Comparison of ENCODE assay signal across 19 cellular contexts in genomic region chr2:109193807-109194702, GRCh38.
A peak's percentile ranks its signal among the peaks of the same experiment; 100 is the strongest.
DNase-seq lines count a peak whose midpoint lies in the region; ATAC-seq and TF ChIP-seq lines count a peak whose summit lies in the region.
"Had no signal": no experiment of that assay in that cellular context is flagged by ENCODE, and none has a peak within 500 bp of the region (broad histone marks: within the 10 kb centered on the region; RNA-seq: fewer than 3 reads in every experiment).

No MANE protein-coding gene starts in this region.

- H2AFZ ChIP-seq in H9 (ENCODE audit: low read length) (no peak overlapping the region), neural progenitor cell (replicated peaks) (no peak overlapping the region), neuronal stem cell (ENCODE audit: low read length) (no peak overlapping the region)

- no peak overlapping the region for H3K27ac ChIP-seq in H9 (ENCODE audit: insufficient read length, low read depth, low read length)
- no peak overlapping the region for H3K27ac ChIP-seq in neural progenitor cell
- H3K27ac ChIP-seq in neuronal stem cell (replicated peaks; ENCODE audit: low read length) = no peak overlapping the region
- H3K27ac ChIP-seq: 22Rv1, adrenal gland, stomach had no signal

- H3K4ac ChIP-seq in H9 (ENCODE audit: low read depth, low read length) (no peak overlapping the region), neuronal stem cell (ENCODE audit: low read length) (no peak overlapping the region)

- H3K23me2 ChIP-seq in H9 (ENCODE audit: insufficient read length, low read depth, low read length, poor library complexity, severe bottlenecking) = no peaks in the 10 kb centered on the region

- H4K91ac ChIP-seq in H9 (ENCODE audit: insufficient read length, low read depth, low read length) = no peak overlapping the region
- no peak overlapping the region for H4K91ac ChIP-seq in neuronal stem cell (ENCODE audit: low read depth, low read length, poor library complexity)

- no CpG with 5 or more reads among the region's 17 CpGs for WGBS in H9 (ENCODE audit: extremely low coverage, insufficient read length, low lambda C conversion rate)
- no CpG with 5 or more reads among the region's 17 CpGs for WGBS in neuronal stem cell (ENCODE audit: extremely low coverage in 2 of 2, insufficient read length in 2 of 2, insufficient replicate concordance in 1 of 2), 2 donors

- H3K4me1 Mint-ChIP-seq in H9 (peaks cover 4 to 6% of the 10 kb centered on the region in 2 experiments), neural progenitor cell (peaks cover 46% of the 10 kb centered on the region)
- H3K4me1 Mint-ChIP-seq: central memory CD8-positive, alpha-beta T cell had no signal

- H3K36me3 Mint-ChIP-seq in H9 (ENCODE audit: insufficient read depth in 1 of 3, low read depth in 3 of 3) = no peaks in the 10 kb centered on the region
- no peaks in the 10 kb centered on the region for H3K36me3 Mint-ChIP-seq in neural progenitor cell
- H3K36me3 Mint-ChIP-seq: WTC11 had no signal

- no peaks in the 10 kb centered on the region for H3K9me3 Mint-ChIP-seq in H9
- H3K9me3 Mint-ChIP-seq in neural progenitor cell = no peaks in the 10 kb centered on the region
- H3K9me3 Mint-ChIP-seq: central memory CD8-positive, alpha-beta T cell; WTC11 had no signal

- no peaks in the 10 kb centered on the region for H3K79me1 ChIP-seq in H9 (ENCODE audit: insufficient read depth, low read depth, low read length, poor library complexity, severe bottlenecking)
- H3K79me1 ChIP-seq in neuronal stem cell (ENCODE audit: low read depth, low read length) = no peaks in the 10 kb centered on the region

- H3K27me3 Mint-ChIP-seq in H9 (ENCODE audit: low read depth) = no peaks in the 10 kb centered on the region
- peaks cover 9% of the 10 kb centered on the region for H3K27me3 Mint-ChIP-seq in neural progenitor cell (ENCODE audit: insufficient read depth, low read depth)

- peaks cover 3% of the 10 kb centered on the region for H4K20me1 ChIP-seq in H9 (ENCODE audit: control insufficient read depth, insufficient read depth, insufficient read length)
- H4K20me1 ChIP-seq in neural progenitor cell (ENCODE audit: low read depth) = no peaks in the 10 kb centered on the region

- H2BK20ac ChIP-seq in H9 (ENCODE audit: low read depth, low read length, poor library complexity, severe bottlenecking) = no peak overlapping the region

- H2BK5ac ChIP-seq in H9 (ENCODE audit: insufficient read length, low read length) (no peak overlapping the region), neuronal stem cell (ENCODE audit: low read length) (no peak overlapping the region)

- no peak overlapping the region for H2BK120ac ChIP-seq in H9 (ENCODE audit: low read depth, low read length, poor library complexity, severe bottlenecking)
- H2BK120ac ChIP-seq in neuronal stem cell (ENCODE audit: low read depth, low read length) = no peak overlapping the region

- H3K27me3 ChIP-seq in H9 (ENCODE audit: insufficient read depth, low read length) = no peaks in the 10 kb centered on the region
- no peaks in the 10 kb centered on the region for H3K27me3 ChIP-seq in neural progenitor cell
- no peaks in the 10 kb centered on the region for H3K27me3 ChIP-seq in neuronal stem cell (ENCODE audit: control insufficient read depth in 3 of 3, insufficient read depth in 3 of 3, low read depth in 1 of 3, low read length in 3 of 3)
- H3K27me3 ChIP-seq: adrenal gland, BE2C, stomach had no signal

- no peaks in the 10 kb centered on the region for H3K79me2 ChIP-seq in H9 (ENCODE audit: insufficient read depth, low read length)
- no peaks in the 10 kb centered on the region for H3K79me2 ChIP-seq in neural progenitor cell (ENCODE audit: low read depth)

- H3K4me2 ChIP-seq in H9 (ENCODE audit: insufficient read depth, insufficient read length, low read length) = no peak overlapping the region
- no peak overlapping the region for H3K4me2 ChIP-seq in neural progenitor cell
- no peak overlapping the region for H3K4me2 ChIP-seq in neuronal stem cell (ENCODE audit: insufficient read depth, low read length, poor library complexity, severe bottlenecking)

- H3K36me3 ChIP-seq in neural progenitor cell = no peaks in the 10 kb centered on the region
- H3K36me3 ChIP-seq in neuronal stem cell (replicated peaks in 1 of 2; ENCODE audit: control insufficient read depth in 2 of 2, insufficient read depth in 2 of 2, low read length in 2 of 2) = no peaks in the 10 kb centered on the region
- H3K36me3 ChIP-seq: adrenal gland, BE2C, stomach had no signal

- no peak for TF ChIP-seq CTCF in H9 (conservative IDR thresholded peaks at IDR 0.05)
- TF ChIP-seq CTCF in neural progenitor cell (IDR thresholded peaks at IDR 0.05) = no peak

- H2AK5ac ChIP-seq in H9 (ENCODE audit: insufficient read length, low read length) (no peak overlapping the region), neuronal stem cell (ENCODE audit: low read depth, low read length) (no peak overlapping the region)

- no peak for ATAC-seq in GM21390 (IDR thresholded peaks at IDR 0.05; ENCODE audit: unreplicated experiment)

- H3K4me3 ChIP-seq in neural progenitor cell (no peak overlapping the region), neuronal stem cell (ENCODE audit: low read length in 2 of 2) (no peak overlapping the region)
- H3K4me3 ChIP-seq: adrenal gland, stomach had no signal

- H3K9ac ChIP-seq in H9 (ENCODE audit: extremely low read depth, insufficient read length, low read length) (no peak overlapping the region), neural progenitor cell (no peak overlapping the region), neuronal stem cell (ENCODE audit: low read depth, low read length, poor library complexity) (no peak overlapping the region)

- H3K14ac ChIP-seq in H9 (ENCODE audit: insufficient read depth, low read length) (no peak overlapping the region; the same call in 1 of the 2 replicates), neuronal stem cell (ENCODE audit: low read length) (no peak overlapping the region)

- H4K8ac ChIP-seq in H9 (replicated peaks; ENCODE audit: insufficient read length, low read depth, low read length) (no peak overlapping the region), neuronal stem cell (ENCODE audit: low read depth, low read length) (no peak overlapping the region)

- H3K27ac Mint-ChIP-seq in H9 (no peak overlapping the region), neural progenitor cell (peak overlapping the region; percentile 59)

- no peak overlapping the region for H4K5ac ChIP-seq in H9 (ENCODE audit: insufficient read length, low read depth, low read length)

- H3K23ac ChIP-seq in H9 (ENCODE audit: insufficient read length, low read depth, low read length) (no peak overlapping the region), neuronal stem cell (ENCODE audit: low read depth, low read length, poor library complexity) (no peak overlapping the region)

- no peak overlapping the region for H3K56ac ChIP-seq in H9 (ENCODE audit: insufficient read length, low read depth, low read length)

- H3K4me1 ChIP-seq in H9 (ENCODE audit: insufficient read depth, low read length) = no peaks in the 10 kb centered on the region
- peaks cover 4% of the 10 kb centered on the region for H3K4me1 ChIP-seq in neural progenitor cell
- H3K4me1 ChIP-seq in neuronal stem cell (ENCODE audit: control insufficient read depth in 2 of 2, insufficient read depth in 1 of 2, low read depth in 1 of 2, low read length in 2 of 2) = peaks cover 0 to 4% of the 10 kb centered on the region in 2 donors
- H3K4me1 ChIP-seq: BE2C had no signal

- H3K9me3 ChIP-seq in H9 (ENCODE audit: control insufficient read depth, low read depth, low read length) (no peaks in the 10 kb centered on the region), neural progenitor cell (ENCODE audit: low read depth) (no peaks in the 10 kb centered on the region), neuronal stem cell (replicated peaks in 1 of 2; ENCODE audit: control insufficient read depth in 2 of 2, insufficient read depth in 1 of 2, low read depth in 1 of 2, low read length in 2 of 2) (no peaks in the 10 kb centered on the region)
- H3K9me3 ChIP-seq: adrenal gland, BE2C, stomach had no signal

- H3K4me3 Mint-ChIP-seq in H9 = no peak overlapping the region; a peak in 1 of 5 replicates
- H3K4me3 Mint-ChIP-seq in neural progenitor cell = no peak overlapping the region
- H3K4me3 Mint-ChIP-seq: central memory CD8-positive, alpha-beta T cell; WTC11 had no signal

- H2BK12ac ChIP-seq in H9 (ENCODE audit: insufficient read length, low read depth, low read length) = no peak overlapping the region
- no peak overlapping the region for H2BK12ac ChIP-seq in neuronal stem cell (ENCODE audit: low read length)

- H3K18ac ChIP-seq in H9 (ENCODE audit: insufficient read length, low read depth, low read length) (no peak overlapping the region), neuronal stem cell (ENCODE audit: low read length) (no peak overlapping the region)

- H2BK15ac ChIP-seq in H9 (ENCODE audit: low read depth, low read length) = no peak overlapping the region
- H2BK15ac ChIP-seq in neuronal stem cell (ENCODE audit: low read length) = no peak overlapping the region

- H3F3A ChIP-seq in neural progenitor cell (ENCODE audit: low read depth) = no peaks in the 10 kb centered on the region

- DNase-seq in DMS53 (lab: John Stamatoyannopoulos, UW) (peak; percentile 60), DMS53 treated with DMSO at 0.1 percent for 48 hours (lab: John Stamatoyannopoulos, UW; ENCODE audit: unreplicated experiment) (no peak), H9 (peak; percentile 22), RPMI8226 (peak; percentile 96), neural progenitor cell (ENCODE audit: low spot score) (no peak), neuronal stem cell (ENCODE audit: low spot score) (no peak)
- no peak for DNase-seq in stimulated activated naive CD4-positive, alpha-beta T cell (lab: John Stamatoyannopoulos, UW)
- DNase-seq: activated effector memory CD4-positive, alpha-beta T cell treated with anti-CD3 and anti-CD28 coated beads, Interleukin-2, amount 50 U/mL, for 16 hours; BE2C; islet precursor cell; Kasumi-1; NCI-H446 treated with DMSO at 0.1 percent for 48 hours; SHP77; stomach had no signal

- no peak overlapping the region for H3T11ph ChIP-seq in H9 (ENCODE audit: low read length)

Comparison
In these comparisons a context has a peak if more than half of its experiments do, and no peak if none do; other contexts are left out.
1. DNase-seq: peak in DMS53 (single experiment), H9 (single experiment) and RPMI8226 (single experiment); none in DMS53 treated with DMSO at 0.1 percent for 48 hours (single experiment), neural progenitor cell (single experiment), stimulated activated naive CD4-positive, alpha-beta T cell (0 of 6) and neuronal stem cell (single experiment).